In genomic region chr19:5030822-5031221, GRCh38 we compare ENCODE assay signal across 12 cellular contexts.
DNase-seq lines count a peak whose midpoint lies in the region; ATAC-seq and TF ChIP-seq lines count a peak whose summit lies in the region.
"Had no signal": no experiment of that assay in that cellular context is flagged by ENCODE, and none has a peak within 500 bp of the region (broad histone marks: within the 10 kb centered on the region; RNA-seq: fewer than 3 reads in every experiment).

No MANE protein-coding gene starts in this region.

- no peak for TF ChIP-seq POLR2A in gastrocnemius medialis (IDR thresholded peaks at IDR 0.05)

- TF ChIP-seq CTCF in Panc1 (IDR thresholded peaks at IDR 0.05) (no peak), glutamatergic neuron (IDR thresholded peaks at IDR 0.05; ENCODE audit: partially characterized antibody, unreplicated experiment) (no peak), gastrocnemius medialis (IDR thresholded peaks at IDR 0.05 in 4 of 5, conservative IDR thresholded peaks at IDR 0.05 in 1 of 5) (no peak)

- POLR2A ChIA-PET in Panc1 (lab: Charles Lee) = interaction anchor here (0.6 kb wide), 2 partner anchors 161 to 808 kb away, joined by 7 read pairs; no protein-coding TSS in a partner anchor

- H3K27ac Mint-ChIP-seq in glutamatergic neuron (ENCODE audit: unreplicated experiment) = peak overlapping the region; percentile 81
- H3K27ac Mint-ChIP-seq: activated CD4-positive, alpha-beta T cell treated with anti-CD3 and anti-CD28 coated beads, Interleukin-2, amount 10 ng/mL, durations not matched to agents 7 days and 5 days had no signal

- peaks cover 28% of the 10 kb centered on the region for H3K9me3 Mint-ChIP-seq in glutamatergic neuron (ENCODE audit: unreplicated experiment)
- H3K9me3 Mint-ChIP-seq: activated CD4-positive, alpha-beta T cell treated with anti-CD3 and anti-CD28 coated beads, Interleukin-2, amount 10 ng/mL, durations not matched to agents 7 days and 5 days; H9 had no signal

- no peaks in the 10 kb centered on the region for H3K36me3 Mint-ChIP-seq in glutamatergic neuron (ENCODE audit: unreplicated experiment)

- in situ Hi-C loops in Panc1 (cut with HindIII; ENCODE audit: low pct_unique_long_range_greater_than_20kb, low sequenced_read_pairs) (no loop called here), gastrocnemius medialis (cut with MboI; ENCODE audit: low sequenced_read_pairs in 4 of 4) (loop anchor here (5.0 to 10.0 kb wide), 3 partner anchors 46 to 159 kb away; no protein-coding TSS in a partner anchor)

- H3K4me1 ChIP-seq in Panc1 (ENCODE audit: control insufficient read depth, insufficient read depth, low read length) (no peaks in the 10 kb centered on the region), gastrocnemius medialis (peaks cover 14 to 54% of the 10 kb centered on the region in 2 donors)

- H3K9me3 ChIP-seq in Panc1 (ENCODE audit: control insufficient read depth, insufficient read depth, low read depth, low read length) = no peaks in the 10 kb centered on the region
- no peaks in the 10 kb centered on the region for H3K9me3 ChIP-seq in gastrocnemius medialis
- H3K9me3 ChIP-seq: ovary had no signal

- no peak overlapping the region for H3K4me3 Mint-ChIP-seq in glutamatergic neuron (ENCODE audit: unreplicated experiment)
- H3K4me3 Mint-ChIP-seq: activated CD4-positive, alpha-beta T cell treated with anti-CD3 and anti-CD28 coated beads, Interleukin-2, amount 10 ng/mL, durations not matched to agents 7 days and 5 days; H9 had no signal

- no peak overlapping the region for H3K27ac ChIP-seq in Panc1 (ENCODE audit: low read length)
- peak overlapping the region; percentile 72 to 80 (median 78) for H3K27ac ChIP-seq in gastrocnemius medialis
- H3K27ac ChIP-seq: HL-60, ovary had no signal

- H3K36me3 ChIP-seq in Panc1 (ENCODE audit: control insufficient read depth, insufficient read depth, low read length) (no peaks in the 10 kb centered on the region), gastrocnemius medialis (peaks cover 0 to 21% of the 10 kb centered on the region in 2 donors)
- H3K36me3 ChIP-seq: ovary had no signal

- DNase-seq in Panc1 (ENCODE audit: low read depth, low spot score) = no peak
- peak; percentile 29 for DNase-seq in glutamatergic neuron
- no peak for DNase-seq in gastrocnemius medialis
- DNase-seq in stimulated activated CD4-positive, alpha-beta T cell treated with anti-CD3 and anti-CD28 coated beads, Interleukin-4, amount 100 ng/mL, for 24 hours = no peak
- DNase-seq in SKM-1 (lab: John Stamatoyannopoulos, UW; ENCODE audit: unreplicated experiment) = no peak
- DNase-seq in NCI-H82 treated with DMSO at 0.1 percent for 48 hours (lab: John Stamatoyannopoulos, UW; ENCODE audit: unreplicated experiment) = no peak
- DNase-seq: cortex of kidney had no signal

- H3K27me3 ChIP-seq in Panc1 (ENCODE audit: control insufficient read depth, insufficient read depth, low read length) (no peaks in the 10 kb centered on the region), gastrocnemius medialis (no peaks in the 10 kb centered on the region)
- H3K27me3 ChIP-seq: ovary had no signal

- CTCF ChIA-PET in Panc1 (lab: Charles Lee) = interaction anchor here (1.0 to 1.6 kb wide), 3 partner anchors 29 to 221 kb away, joined by 3 to 6 read pairs (median 4); no protein-coding TSS in a partner anchor

- H3K4me1 Mint-ChIP-seq in glutamatergic neuron (ENCODE audit: low read depth, unreplicated experiment) = peaks cover 28% of the 10 kb centered on the region
- H3K4me1 Mint-ChIP-seq: activated CD4-positive, alpha-beta T cell treated with anti-CD3 and anti-CD28 coated beads, Interleukin-2, amount 10 ng/mL, durations not matched to agents 7 days and 5 days had no signal

- BruUV-seq in Panc1 (replicated peaks; lab: Mats Ljungman, UMichigan) = no TSS peak

- peak; percentile 3 for ATAC-seq in GM21825 (IDR thresholded peaks at IDR 0.05; ENCODE audit: unreplicated experiment)
- peak; percentile 25 for ATAC-seq in Panc1
- peak in 1 of 2 donors; percentile 2 for ATAC-seq in gastrocnemius medialis

- H3K27me3 Mint-ChIP-seq in glutamatergic neuron (ENCODE audit: unreplicated experiment) = peaks cover 11% of the 10 kb centered on the region
- H3K27me3 Mint-ChIP-seq: activated CD4-positive, alpha-beta T cell treated with anti-CD3 and anti-CD28 coated beads, Interleukin-2, amount 10 ng/mL, durations not matched to agents 7 days and 5 days had no signal

- H3K4me3 ChIP-seq in Panc1 (ENCODE audit: low read depth in 2 of 2, low read length in 2 of 2) = no peak overlapping the region
- H3K4me3 ChIP-seq in gastrocnemius medialis = no peak overlapping the region
- H3K4me3 ChIP-seq: ovary had no signal

- intact Hi-C loops in Panc1 (cut with micrococcal nuclease; ENCODE audit: unreplicated experiment) = loop anchor here (5.0 to 10.0 kb wide), 2 partner anchors 56 to 159 kb away; no protein-coding TSS in a partner anchor
- intact Hi-C loops in gastrocnemius medialis (cut with DNase I; ENCODE audit: low total_unique reads) = loop anchor here (1.0 to 2.0 kb wide), 3 partner anchors 30 to 159 kb away; no protein-coding TSS in a partner anchor
